30 cellular contexts compared by ENCODE assay signal in the genomic region with DNA sequence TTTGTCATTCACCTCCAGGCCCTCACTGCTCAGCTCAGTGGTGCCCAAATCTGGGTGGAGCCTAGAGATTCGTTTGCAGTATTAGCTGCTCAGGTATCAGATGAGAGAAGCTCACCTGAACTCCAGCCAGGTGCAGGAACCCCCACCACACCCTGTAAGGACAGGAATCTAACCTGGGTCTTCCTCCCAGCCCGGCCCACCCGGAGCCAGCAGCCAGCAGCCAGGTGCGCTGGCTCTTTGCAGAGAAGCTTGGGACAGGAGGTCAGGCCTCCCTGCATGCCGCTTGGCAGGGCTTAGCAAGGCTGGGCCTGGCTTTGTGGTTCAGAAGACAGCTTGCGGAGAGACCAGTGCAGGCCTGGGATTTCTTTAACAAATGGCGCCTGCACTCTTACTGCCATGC. TPM values are rescaled to one million over a fixed set of nuclear protein-coding genes. Genes with fewer than 3 reads are reported as not detected.
"Had no signal": no experiment of that assay in that cellular context is flagged by ENCODE, and none has a peak within 500 bp of the region (broad histone marks: within the 10 kb centered on the region; RNA-seq: fewer than 3 reads in every experiment).

No MANE protein-coding gene starts in this region.

- H3K4me3 ChIP-seq: adrenal gland, PC-9, SJCRH30, SK-N-MC had no signal

- H3K9me3 ChIP-seq: adrenal gland, SJCRH30 had no signal

- H3K4me1 ChIP-seq: adrenal gland, SJCRH30 had no signal

- DNase-seq: activated CD4-positive, alpha-beta T cell treated with anti-CD3 and anti-CD28 coated beads, Interleukin-2, amount 10 ng/mL, durations not matched to agents 24 days and 14 days; activated CD4-positive, alpha-beta T cell treated with anti-CD3 and anti-CD28 coated beads, Interleukin-2, amount 50 U/mL, for 4 hours; activated CD8-positive, alpha-beta T cell treated with anti-CD3 and anti-CD28 coated beads for 36 hours; activated gamma-delta T cell treated with Interleukin-2 at 50 U/mL for 16 hours; activated naive CD4-positive, alpha-beta T cell treated with anti-CD3 and anti-CD28 coated beads for 36 hours; activated T-cell treated with anti-CD3 and anti-CD28 coated beads, Interleukin-2, amount 50 U/mL, for 1 hour; activated T-cell treated with anti-CD3 and anti-CD28 coated beads, Interleukin-2, amount 50 U/mL, for 72 hours; adrenal gland; caudate nucleus; cerebellar nuclear complex; NCI-H1092 treated with DMSO at 0.1 percent for 48 hours; NCI-H1417; NCI-H146; NCI-H187; NCI-H2029 treated with DMSO at 0.1 percent for 48 hours; NCI-H2107; NCI-H2171; NCI-H510A; NCI-H526; NCI-H748 treated with DMSO at 0.1 percent for 48 hours; NK-92 treated with Interleukin-12 subunit alpha and Interleukin-12 subunit beta, amount 100 ng/mL, for 24 hours; PC-9; SHP77; SJCRH30 had no signal

- H3K27me3 ChIP-seq: adrenal gland, SJCRH30 had no signal

- ATAC-seq: activated CD8-positive, alpha-beta T cell treated with anti-CD3 and anti-CD28 coated beads for 36 hours; activated naive CD4-positive, alpha-beta T cell treated with anti-CD3 and anti-CD28 coated beads, Interleukin-2, amount 50 U/mL, for 72 hours; activated T-cell treated with anti-CD3 and anti-CD28 coated beads, Interleukin-2, amount 50 U/mL, for 72 hours; activated T-helper 17 cell treated with anti-CD3 and anti-CD28 coated beads, Interleukin-2, amount 50 U/mL, for 72 hours had no signal

- H3K27ac ChIP-seq: adrenal gland, PC-9, RWPE1, SJCRH30, SK-N-MC had no signal

- H3K36me3 ChIP-seq: adrenal gland, SJCRH30 had no signal

RNA-seq across cellular contexts. Expression of a gene that starts 12.0 kb away (rescaled TPM):
- total RNA-seq: activated CD8-positive, alpha-beta memory T cell treated with anti-CD3 and anti-CD28 coated beads for 36 hours; M059J; PC-9; SJCRH30 had no signal
